Comparison of ENCODE assay signal across 9 cellular contexts in the genomic region with DNA sequence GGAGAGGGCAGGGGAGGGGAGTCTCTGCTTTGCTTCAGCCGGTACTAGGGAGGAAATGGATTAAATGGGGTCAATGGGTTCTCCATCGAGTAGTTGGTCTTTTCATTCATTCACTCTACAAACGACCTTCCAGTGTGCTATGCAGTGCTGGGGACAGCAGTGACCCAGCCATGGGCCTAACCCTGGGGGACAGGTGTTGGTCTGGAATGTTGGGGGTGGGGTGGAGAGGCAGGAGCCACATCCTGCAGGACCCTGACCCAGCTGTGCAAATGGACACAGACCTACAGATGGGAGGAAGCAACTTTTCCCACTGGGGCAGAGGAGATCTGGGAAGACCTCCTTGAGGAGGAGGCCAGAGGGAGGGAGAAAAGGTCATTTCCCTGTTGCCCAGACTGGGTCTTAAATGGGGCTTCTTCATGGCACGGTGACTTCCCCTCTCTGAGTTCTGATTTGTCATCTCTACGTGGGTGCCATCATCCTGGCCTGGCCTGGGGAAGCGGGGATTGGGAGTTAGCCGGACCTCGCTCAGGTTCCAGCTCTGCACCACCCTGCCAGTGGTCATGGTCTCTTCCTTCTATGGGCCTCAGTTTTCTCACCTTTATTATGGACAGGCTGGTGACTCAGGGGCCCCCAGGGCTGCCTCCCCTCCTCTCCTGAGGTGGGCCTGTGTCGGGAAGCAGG. TPM values are rescaled to one million over a fixed set of nuclear protein-coding genes. Genes with fewer than 3 reads are reported as not detected.
DNase-seq lines count a peak whose midpoint lies in the region; ATAC-seq and TF ChIP-seq lines count a peak whose summit lies in the region.
"Had no signal": no experiment of that assay in that cellular context is flagged by ENCODE, and none has a peak within 500 bp of the region (broad histone marks: within the 10 kb centered on the region; RNA-seq: fewer than 3 reads in every experiment).

No MANE protein-coding gene starts in this region.

- H3K36me3 ChIP-seq in IMR-90 (ENCODE audit: control insufficient read depth, insufficient read depth, low read length): no peaks in the 10 kb centered on the region

- peak overlapping the region; percentile 98 for H3K4me3 Mint-ChIP-seq in natural killer cell treated with Interleukin-12 subunit alpha and Interleukin-12 subunit beta and Interleukin-15 and Interleukin-18, amount 100 ng/mL, for 72 hours
- no peak overlapping the region for H3K4me3 Mint-ChIP-seq in chondrocyte (ENCODE audit: unreplicated experiment)

- no TSS peak for BruUV-seq in IMR-90 (replicated peaks; lab: Mats Ljungman, UMichigan)

- dilution Hi-C loops in IMR-90 (cut with HindIII; ENCODE audit: low sequenced_read_pairs, unreplicated experiment): no loop called here

- H3K4me2 ChIP-seq in IMR-90 (ENCODE audit: low read depth, low read length): no peak overlapping the region

- H3K79me1 ChIP-seq in IMR-90 (ENCODE audit: low read depth in 1 of 2, low read length in 2 of 2): no peaks in the 10 kb centered on the region

- H4K91ac ChIP-seq in IMR-90 (ENCODE audit: insufficient read depth, low read depth, low read length): no peak overlapping the region

- H3K56ac ChIP-seq in IMR-90 (ENCODE audit: extremely low read depth, insufficient read depth, low read length): no peak overlapping the region

- peak overlapping the region; percentile 21 for H2AFZ ChIP-seq in IMR-90 (replicated peaks; ENCODE audit: low read length, poor library complexity)

- H3K23ac ChIP-seq in IMR-90 (ENCODE audit: low read depth, low read length): no peak overlapping the region

- no peak overlapping the region for H4K5ac ChIP-seq in IMR-90 (ENCODE audit: low read depth, low read length)

- H3K36me3 Mint-ChIP-seq in natural killer cell treated with Interleukin-12 subunit alpha and Interleukin-12 subunit beta and Interleukin-15 and Interleukin-18, amount 100 ng/mL, for 72 hours: no peaks in the 10 kb centered on the region
- no peaks in the 10 kb centered on the region for H3K36me3 Mint-ChIP-seq in chondrocyte (ENCODE audit: low read depth)

- CTCF ChIA-PET in IMR-90 (lab: Yijun Ruan, JAX): interaction anchor here (0.5 kb wide), 1 partner anchor 43 kb away, joined by 4 read pairs; no protein-coding TSS in a partner anchor

- no peaks in the 10 kb centered on the region for H4K20me1 ChIP-seq in IMR-90 (ENCODE audit: insufficient read depth, low read length)

- peak; percentile 86 for DNase-seq in CD1c-positive myeloid dendritic cell (ENCODE audit: extremely low spot score)
- DNase-seq in IMR-90: no peak
- no peak for DNase-seq in natural killer cell treated with Interleukin-12 subunit alpha and Interleukin-12 subunit beta and Interleukin-15 and Interleukin-18, amount 100 ng/mL, for 72 hours (ENCODE audit: low spot score)
- no peak for DNase-seq in chondrocyte (ENCODE audit: low spot score)
- DNase-seq in hippocampal formation (lab: John Stamatoyannopoulos, UW): no peak
- no peak for DNase-seq in Ammon's horn (ENCODE audit: low spot score)
- DNase-seq in NCI-H345 treated with DMSO at 0.1 percent for 48 hours (lab: John Stamatoyannopoulos, UW; ENCODE audit: unreplicated experiment): no peak
- DNase-seq: NCI-H1048 had no signal

- no peak overlapping the region; the same call in 1 of the 2 replicates for H2BK20ac ChIP-seq in IMR-90 (ENCODE audit: low read depth, low read length)

- peaks cover 6% of the 10 kb centered on the region; the same call in 1 of the 2 replicates for H3K9me1 ChIP-seq in IMR-90 (ENCODE audit: insufficient read depth, low read length)

- TF ChIP-seq POLR2A in IMR-90 (IDR thresholded peaks at IDR 0.05; ENCODE audit: low read depth, low read length): no peak

- POLR2A ChIA-PET in IMR-90 (lab: Charles Lee; ENCODE audit: unreplicated experiment): no interaction called here

- H3K27ac Mint-ChIP-seq in natural killer cell treated with Interleukin-12 subunit alpha and Interleukin-12 subunit beta and Interleukin-15 and Interleukin-18, amount 100 ng/mL, for 72 hours: peak overlapping the region; percentile 98 to 99
- H3K27ac Mint-ChIP-seq in chondrocyte (ENCODE audit: unreplicated experiment): no peak overlapping the region

- H3K4me1 ChIP-seq in IMR-90 (ENCODE audit: control insufficient read depth, insufficient read depth, low read length): no peaks in the 10 kb centered on the region; the same call in 1 of the 2 replicates

- no peaks in the 10 kb centered on the region for H3K9me3 Mint-ChIP-seq in natural killer cell treated with Interleukin-12 subunit alpha and Interleukin-12 subunit beta and Interleukin-15 and Interleukin-18, amount 100 ng/mL, for 72 hours
- H3K9me3 Mint-ChIP-seq in chondrocyte (ENCODE audit: low read depth): no peaks in the 10 kb centered on the region

- H2AK9ac ChIP-seq in IMR-90 (replicated peaks; ENCODE audit: low read depth, low read length, poor library complexity): no peak overlapping the region

- ATAC-seq in IMR-90 (ENCODE audit: low read depth): no peak
- ATAC-seq in natural killer cell treated with Interleukin-12 subunit alpha and Interleukin-12 subunit beta and Interleukin-15 and Interleukin-18, amount 100 ng/mL, for 72 hours: peak; percentile 24 to 33

- H4K8ac ChIP-seq in IMR-90 (ENCODE audit: low read depth in 2 of 2, low read length in 2 of 2): no peak overlapping the region

- 69% methylated on average over 2 of the region's 9 CpGs; no CpG with 5 or more reads in 1 of the 2 experiments for WGBS in IMR-90 (ENCODE audit: extremely low coverage in 2 of 2, insufficient read length in 1 of 2), 2 experiments

- H3K27ac ChIP-seq in IMR-90 (ENCODE audit: insufficient read depth, low read length) (no peak overlapping the region), cingulate gyrus (ENCODE audit: low read depth, low read length) (peak overlapping the region; percentile 39)

- no peak overlapping the region for H2BK120ac ChIP-seq in IMR-90 (ENCODE audit: low read depth, low read length)

- no peak overlapping the region for H2AK5ac ChIP-seq in IMR-90 (ENCODE audit: low read depth, low read length)

- intact Hi-C loops in IMR-90 (cut with micrococcal nuclease): no loop called here

- peaks cover 16% of the 10 kb centered on the region for H3K27me3 ChIP-seq in IMR-90 (ENCODE audit: control insufficient read depth, insufficient read depth, low read length)

- no peak for TF ChIP-seq RAD21 in IMR-90 (IDR thresholded peaks at IDR 0.05; ENCODE audit: low read length)

- no peak overlapping the region for H3K4me3 ChIP-seq in IMR-90 (ENCODE audit: insufficient read depth, low read depth, low read length)

- H3K14ac ChIP-seq in IMR-90 (replicated peaks; ENCODE audit: low read depth, low read length): no peak overlapping the region

- H3K9ac ChIP-seq in IMR-90 (ENCODE audit: low read depth, low read length): no peak overlapping the region

- peaks cover 5% of the 10 kb centered on the region for H3K9me3 ChIP-seq in IMR-90 (ENCODE audit: control insufficient read depth, insufficient read depth, low read length)

- no peak overlapping the region for H2BK5ac ChIP-seq in IMR-90 (ENCODE audit: low read depth, low read length, poor library complexity, severe bottlenecking)

- no peak overlapping the region for H2BK15ac ChIP-seq in IMR-90 (ENCODE audit: low read depth, low read length)

- in situ Hi-C loops in IMR-90 (cut with MboI; ENCODE audit: low sequenced_read_pairs): no loop called here

- no peak for TF ChIP-seq CTCF in IMR-90 (conservative IDR thresholded peaks at IDR 0.05; ENCODE audit: low read depth, low read length)
- no peak for TF ChIP-seq CTCF in chondrocyte (IDR thresholded peaks at IDR 0.05)

- H3K27me3 Mint-ChIP-seq in natural killer cell treated with Interleukin-12 subunit alpha and Interleukin-12 subunit beta and Interleukin-15 and Interleukin-18, amount 100 ng/mL, for 72 hours: no peaks in the 10 kb centered on the region
- H3K27me3 Mint-ChIP-seq in chondrocyte (ENCODE audit: low read depth): peaks cover 12% of the 10 kb centered on the region

- H3K18ac ChIP-seq in IMR-90 (ENCODE audit: low read depth, low read length): no peak overlapping the region

- H3K4ac ChIP-seq in IMR-90 (ENCODE audit: low read depth, low read length): no peak overlapping the region

- H3K4me1 Mint-ChIP-seq in natural killer cell treated with Interleukin-12 subunit alpha and Interleukin-12 subunit beta and Interleukin-15 and Interleukin-18, amount 100 ng/mL, for 72 hours (ENCODE audit: low read depth in 2 of 2): peaks cover 83 to 84% of the 10 kb centered on the region in 2 donors
- H3K4me1 Mint-ChIP-seq in chondrocyte (ENCODE audit: low read depth): peaks cover 13% of the 10 kb centered on the region

TF ChIP-seq in IMR-90, 13 proteins besides CTCF, POLR2A, EP300 and RAD21:
- TF ChIP-seq MXI1 (IDR thresholded peaks at IDR 0.05; ENCODE audit: borderline replicate concordance, low read depth, low read length): no peak
- TF ChIP-seq FOS (IDR thresholded peaks at IDR 0.05; ENCODE audit: low read depth, low read length): no peak
- no peak for TF ChIP-seq CHD1 (IDR thresholded peaks at IDR 0.05; ENCODE audit: low read depth, low read length)
- no peak for TF ChIP-seq CEBPB (IDR thresholded peaks at IDR 0.05; ENCODE audit: low read depth, low read length)
- no peak for TF ChIP-seq RFX5 (IDR thresholded peaks at IDR 0.05; ENCODE audit: low read depth, low read length)
- no peak for TF ChIP-seq MAFK (IDR thresholded peaks at IDR 0.05; ENCODE audit: low read depth, low read length)
- no peak for TF ChIP-seq MAZ (IDR thresholded peaks at IDR 0.05; ENCODE audit: borderline replicate concordance, low read depth, low read length)
- TF ChIP-seq NFE2L2 (IDR thresholded peaks at IDR 0.05; ENCODE audit: low read depth, low read length): no peak
- TF ChIP-seq RCOR1 (IDR thresholded peaks at IDR 0.05; ENCODE audit: insufficient replicate concordance, low read length): no peak
- no peak for TF ChIP-seq SMC3 (IDR thresholded peaks at IDR 0.05; ENCODE audit: low read depth, low read length)

RNA-seq across cellular contexts. Expression of a gene that starts 2.0 kb away (rescaled TPM):
- total RNA-seq in IMR-90 (2012; rRNA removed) (0.28 and 0.36 TPM in 2 replicates), chondrocyte (not detected in 3 replicates)
- 0.55 and 0.85 TPM in 2 replicates for polyA plus RNA-seq in IMR-90 (2012; rRNA removed)
- polyA plus RNA-seq in IMR-90 (2012; cell fraction: cytosol; rRNA removed): 0.38 TPM in 2 replicates
- 0.68 and 0.84 TPM in 2 replicates for polyA plus RNA-seq in IMR-90 (2012; cell fraction: nucleus; rRNA removed; ENCODE audit: low replicate concordance)
- 10 to 100 TPM; 36.0 to 41.1 TPM for total RNA-seq in natural killer cell treated with Interleukin-12 subunit alpha and Interleukin-12 subunit beta and Interleukin-15 and Interleukin-18, amount 100 ng/mL, for 72 hours

RNA-seq across cellular contexts. Expression of a gene that starts 40.2 kb away (rescaled TPM):
- total RNA-seq in IMR-90 (2012; rRNA removed) (10.0 and 11.1 TPM in 2 replicates), chondrocyte (0.20 TPM in 1 of 3 replicates, not detected in the others)
- 72.3 and 77.1 TPM in 2 replicates for polyA plus RNA-seq in IMR-90 (2012; rRNA removed)
- 56.9 and 106 TPM in 2 replicates for polyA plus RNA-seq in IMR-90 (2012; cell fraction: cytosol; rRNA removed)
- 33.8 and 79.6 TPM in 2 replicates for polyA plus RNA-seq in IMR-90 (2012; cell fraction: nucleus; rRNA removed; ENCODE audit: low replicate concordance)
- 1,000 to 10,000 TPM in 1 of 2 donors, 100 to 1,000 TPM in 1; 666 to 1,078 TPM for total RNA-seq in natural killer cell treated with Interleukin-12 subunit alpha and Interleukin-12 subunit beta and Interleukin-15 and Interleukin-18, amount 100 ng/mL, for 72 hours

Comparison
In these comparisons a context has a peak if more than half of its experiments do, and no peak if none do; other contexts are left out.
1. RNA of a gene that starts 2.0 kb away (total RNA-seq): 36.0 to 41.1 TPM in natural killer cell treated with Interleukin-12 subunit alpha and Interleukin-12 subunit beta and Interleukin-15 and Interleukin-18, amount 100 ng/mL, for 72 hours; 0.28 to 0.36 TPM in IMR-90 and not detected in chondrocyte; every median in the first group is over 10 times any median in the second.
2. RNA of a gene that starts 40.2 kb away (total RNA-seq): 666 to 1,078 TPM in natural killer cell treated with Interleukin-12 subunit alpha and Interleukin-12 subunit beta and Interleukin-15 and Interleukin-18, amount 100 ng/mL, for 72 hours; 10.0 to 11.1 TPM in IMR-90 and 0.20 TPM in chondrocyte; every median in the first group is over 10 times any median in the second.